ENCODE assay signal across 17 cellular contexts in the genomic region with DNA sequence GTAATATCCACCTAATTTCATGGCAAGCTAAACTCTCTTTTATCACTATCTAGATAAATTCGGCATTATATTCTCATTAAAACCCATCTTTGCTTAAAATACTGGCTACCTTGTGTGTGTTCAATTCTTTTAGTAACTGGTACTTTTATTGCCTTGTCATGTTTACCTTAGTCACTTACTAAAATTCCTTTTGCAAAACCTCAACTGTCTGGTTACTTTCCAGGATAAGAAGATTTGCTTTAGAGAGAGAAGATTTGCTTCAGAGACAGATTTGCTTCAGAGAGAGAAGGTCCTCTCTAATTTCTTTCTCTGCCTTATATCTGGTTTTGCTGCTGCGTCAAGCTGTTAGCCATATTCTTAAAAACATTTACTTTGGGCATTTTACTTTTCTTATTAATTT.
"Had no signal": no experiment of that assay in that cellular context is flagged by ENCODE, and none has a peak within 500 bp of the region (broad histone marks: within the 10 kb centered on the region; RNA-seq: fewer than 3 reads in every experiment).

No MANE protein-coding gene starts in this region.

- ATAC-seq: activated CD8-positive, alpha-beta memory T cell treated with anti-CD3 and anti-CD28 coated beads, Interleukin-2, amount 10 ng/mL, durations not matched to agents 7 days and 5 days; heart right ventricle; stimulated activated naive CD8-positive, alpha-beta T cell treated with anti-CD3 and anti-CD28 coated beads, Interleukin-15, Interleukin-2, amounts not matched to agents 100 U/mL and 50 U/mL, for 24 hours; upper lobe of right lung had no signal

- H3K9me3 Mint-ChIP-seq: activated T-cell treated with anti-CD3 and anti-CD28 coated beads, Interleukin-2, amount 50 U/mL, for 24 hours; mesothelial cell of epicardium; neural crest cell had no signal

- DNase-seq: activated CD4-positive, alpha-beta T cell treated with anti-CD3 and anti-CD28 coated beads for 1 hour; activated CD4-positive, alpha-beta T cell treated with anti-CD3 and anti-CD28 coated beads, Interleukin-2, amount 50 U/mL, for 48 hours; activated CD8-positive, alpha-beta memory T cell treated with anti-CD3 and anti-CD28 coated beads, Interleukin-2, amount 10 ng/mL, durations not matched to agents 7 days and 5 days; activated effector memory CD4-positive, alpha-beta T cell treated with anti-CD3 and anti-CD28 coated beads, Interleukin-2, amount 50 U/mL, for 16 hours; activated T-cell treated with anti-CD3 and anti-CD28 coated beads, Interleukin-2, amount 50 U/mL, for 24 hours; aorta; esophagus squamous epithelium; heart right ventricle; stimulated activated CD4-positive, alpha-beta T cell treated with anti-CD3 and anti-CD28 coated beads, Interleukin-4, amount 100 ng/mL, for 1 hour; stimulated activated CD8-positive, alpha-beta memory T cell treated with anti-CD3 and anti-CD28 coated beads, Interleukin-4, amount 100 ng/mL, for 48 hours; stimulated activated naive CD8-positive, alpha-beta T cell treated with anti-CD3 and anti-CD28 coated beads, Interleukin-15, Interleukin-2, amounts not matched to agents 100 U/mL and 50 U/mL, for 24 hours; T-helper 9 cell; upper lobe of right lung had no signal

- H3K27ac ChIP-seq: esophagus squamous epithelium, heart right ventricle, suprapubic skin, upper lobe of right lung had no signal

- H3K4me1 Mint-ChIP-seq: activated CD8-positive, alpha-beta memory T cell treated with anti-CD3 and anti-CD28 coated beads, Interleukin-2, amount 10 ng/mL, durations not matched to agents 7 days and 5 days; neural crest cell had no signal

- H3K36me3 ChIP-seq: esophagus squamous epithelium, heart right ventricle, suprapubic skin, upper lobe of right lung had no signal

- H3K27me3 ChIP-seq: esophagus squamous epithelium, heart right ventricle, suprapubic skin, upper lobe of right lung had no signal

- H3K9me3 ChIP-seq: esophagus squamous epithelium, heart right ventricle, suprapubic skin, upper lobe of right lung had no signal

- H3K4me3 Mint-ChIP-seq: activated CD8-positive, alpha-beta memory T cell treated with anti-CD3 and anti-CD28 coated beads, Interleukin-2, amount 10 ng/mL, durations not matched to agents 7 days and 5 days; activated naive CD8-positive, alpha-beta T cell; activated T-cell treated with anti-CD3 and anti-CD28 coated beads, Interleukin-2, amount 50 U/mL, for 24 hours; mesothelial cell of epicardium; neural crest cell had no signal

- H3K36me3 Mint-ChIP-seq: activated CD8-positive, alpha-beta memory T cell treated with anti-CD3 and anti-CD28 coated beads, Interleukin-2, amount 10 ng/mL, durations not matched to agents 7 days and 5 days; activated naive CD8-positive, alpha-beta T cell; mesothelial cell of epicardium had no signal

- H3K4me1 ChIP-seq: suprapubic skin, upper lobe of right lung had no signal

- H3K4me3 ChIP-seq: esophagus squamous epithelium, heart right ventricle, suprapubic skin, upper lobe of right lung had no signal

- H3K27ac Mint-ChIP-seq: activated CD8-positive, alpha-beta memory T cell treated with anti-CD3 and anti-CD28 coated beads, Interleukin-2, amount 10 ng/mL, durations not matched to agents 7 days and 5 days; activated naive CD8-positive, alpha-beta T cell; activated T-cell treated with anti-CD3 and anti-CD28 coated beads, Interleukin-2, amount 50 U/mL, for 24 hours; mesothelial cell of epicardium had no signal
